38 cellular contexts compared by ENCODE assay signal in the genomic region with DNA sequence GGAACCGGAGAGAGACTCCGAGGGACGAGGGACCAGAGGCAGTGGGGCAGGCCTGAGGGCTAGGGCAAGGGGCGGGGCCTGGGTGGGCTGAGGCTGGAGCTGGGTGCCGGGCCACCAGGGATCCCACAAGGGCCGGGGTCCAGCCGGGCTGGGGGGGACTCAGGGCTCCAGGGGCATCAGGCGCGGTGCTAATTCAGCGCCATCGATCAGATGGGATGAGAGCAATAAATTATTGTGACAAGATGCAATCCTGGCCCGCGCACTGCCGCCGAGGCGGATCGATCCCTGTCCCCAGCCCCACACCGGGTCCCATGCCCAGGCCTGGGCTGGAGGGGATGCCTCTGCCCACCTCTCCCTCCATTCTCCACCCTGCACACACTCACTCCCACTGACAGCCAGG. TPM values are rescaled to one million over a fixed set of nuclear protein-coding genes. Genes with fewer than 3 reads are reported as not detected.
"Had no signal": no experiment of that assay in that cellular context is flagged by ENCODE, and none has a peak within 500 bp of the region (broad histone marks: within the 10 kb centered on the region; RNA-seq: fewer than 3 reads in every experiment).

No MANE protein-coding gene starts in this region.

- DNase-seq: activated CD4-positive, alpha-beta memory T cell treated with anti-CD3 and anti-CD28 coated beads for 36 hours; activated CD4-positive, alpha-beta T cell treated with anti-CD3 and anti-CD28 coated beads, Interleukin-2, amount 10 ng/mL, durations not matched to agents 24 days and 14 days; activated CD4-positive, CD25-positive, alpha-beta regulatory T cell treated with anti-CD3 and anti-CD28 coated beads, Interleukin-2, amount 50 U/mL, for 72 hours; activated CD8-positive, alpha-beta memory T cell treated with anti-CD3 and anti-CD28 coated beads, Interleukin-2, amount 50 U/mL, for 4 hours; activated gamma-delta T cell; activated naive CD4-positive, alpha-beta T cell treated with anti-CD3 and anti-CD28 coated beads, Interleukin-2, amount 10 ng/mL, durations not matched to agents 7 days and 5 days; activated naive CD8-positive, alpha-beta T cell treated with anti-CD3 and anti-CD28 coated beads, Interleukin-2, amount 10 ng/mL, durations not matched to agents 7 days and 5 days; activated T-cell treated with anti-CD3 and anti-CD28 coated beads, Interleukin-2, amount 50 U/mL, for 24 hours; cerebellar nuclear complex; colonic mucosa; effector CD8-positive, alpha-beta T cell; erythroblast; gastrocnemius medialis; head of caudate nucleus; hypothalamus; kidney glomerular epithelial cell; left lung; lower lobe of right lung; mesenchymal stem cell; natural killer cell; sigmoid colon; small intestine; stimulated activated CD4-positive, alpha-beta T cell treated with anti-CD3 and anti-CD28 coated beads, Interleukin-4, amount 100 ng/mL, for 24 hours; T-helper 17 cell; T1000; uterus; WERI-Rb-1 had no signal

- H3K4me3 ChIP-seq: ascending aorta, cardiac muscle cell, colonic mucosa, gastrocnemius medialis, left lung, lower lobe of right lung, sigmoid colon, uterus had no signal

- H3K27me3 Mint-ChIP-seq: activated CD4-positive, alpha-beta memory T cell treated with anti-CD3 and anti-CD28 coated beads for 36 hours had no signal

- H3K4me1 ChIP-seq: ascending aorta, colonic mucosa, gastrocnemius medialis, lower lobe of right lung, uterus had no signal

- H3K9me3 ChIP-seq: ascending aorta, colonic mucosa, gastrocnemius medialis, left lung, lower lobe of right lung, neutrophil, sigmoid colon, uterus had no signal

- H3K36me3 ChIP-seq: ascending aorta, cardiac muscle cell, colonic mucosa, gastrocnemius medialis, left lung, lower lobe of right lung, neutrophil, sigmoid colon, uterus, WERI-Rb-1 had no signal

- H3K9me3 Mint-ChIP-seq: activated CD4-positive, alpha-beta memory T cell treated with anti-CD3 and anti-CD28 coated beads for 36 hours; activated CD4-positive, alpha-beta T cell treated with anti-CD3 and anti-CD28 coated beads, Interleukin-2, amount 10 ng/mL, durations not matched to agents 24 days and 14 days; activated naive CD4-positive, alpha-beta T cell treated with anti-CD3 and anti-CD28 coated beads, Interleukin-2, amount 10 ng/mL, durations not matched to agents 7 days and 5 days; activated naive CD8-positive, alpha-beta T cell treated with anti-CD3 and anti-CD28 coated beads, Interleukin-2, amount 10 ng/mL, durations not matched to agents 7 days and 5 days; activated T-cell treated with anti-CD3 and anti-CD28 coated beads, Interleukin-2, amount 50 U/mL, for 24 hours; brain; natural killer cell; stimulated activated effector memory CD8-positive, alpha-beta T cell treated with anti-CD3 and anti-CD28 coated beads, Interleukin-12 subunit alpha, Interleukin-12 subunit beta, amount 100 ng/mL, for 72 hours; stimulated activated naive CD8-positive, alpha-beta T cell treated with anti-CD3 and anti-CD28 coated beads, Interleukin-15, Interleukin-2, amounts not matched to agents 100 ng/mL and 50 ng/mL, for 24 hours; type B pancreatic cell had no signal

- H3K4me3 Mint-ChIP-seq: activated CD4-positive, alpha-beta memory T cell treated with anti-CD3 and anti-CD28 coated beads for 36 hours; activated naive CD4-positive, alpha-beta T cell treated with anti-CD3 and anti-CD28 coated beads, Interleukin-2, amount 10 ng/mL, durations not matched to agents 7 days and 5 days; activated naive CD8-positive, alpha-beta T cell treated with anti-CD3 and anti-CD28 coated beads, Interleukin-2, amount 10 ng/mL, durations not matched to agents 7 days and 5 days; activated T-cell treated with anti-CD3 and anti-CD28 coated beads, Interleukin-2, amount 50 U/mL, for 24 hours; brain; natural killer cell; stimulated activated effector memory CD8-positive, alpha-beta T cell treated with anti-CD3 and anti-CD28 coated beads, Interleukin-12 subunit alpha, Interleukin-12 subunit beta, amount 100 ng/mL, for 72 hours; stimulated activated naive CD8-positive, alpha-beta T cell treated with anti-CD3 and anti-CD28 coated beads, Interleukin-15, Interleukin-2, amounts not matched to agents 100 ng/mL and 50 ng/mL, for 24 hours; type B pancreatic cell had no signal

- H3K27ac Mint-ChIP-seq: activated CD4-positive, alpha-beta memory T cell treated with anti-CD3 and anti-CD28 coated beads for 36 hours; activated naive CD4-positive, alpha-beta T cell treated with anti-CD3 and anti-CD28 coated beads, Interleukin-2, amount 10 ng/mL, durations not matched to agents 7 days and 5 days; activated naive CD8-positive, alpha-beta T cell treated with anti-CD3 and anti-CD28 coated beads, Interleukin-2, amount 10 ng/mL, durations not matched to agents 7 days and 5 days; brain; natural killer cell; progenitor cell of endocrine pancreas; type B pancreatic cell had no signal

- H3K27ac ChIP-seq: ascending aorta, cardiac muscle cell, colonic mucosa, gastrocnemius medialis, left lung, lower lobe of right lung, neutrophil, sigmoid colon, uterus, WERI-Rb-1 had no signal

- ATAC-seq: gastrocnemius medialis; left lung; lower lobe of right lung; natural killer cell; stimulated activated effector memory CD8-positive, alpha-beta T cell treated with anti-CD3 and anti-CD28 coated beads, Interleukin-12 subunit alpha, Interleukin-12 subunit beta, amount 100 ng/mL, for 72 hours; T-helper 17 cell had no signal

- H3K36me3 Mint-ChIP-seq: activated CD4-positive, alpha-beta memory T cell treated with anti-CD3 and anti-CD28 coated beads for 36 hours; activated naive CD4-positive, alpha-beta T cell treated with anti-CD3 and anti-CD28 coated beads, Interleukin-2, amount 10 ng/mL, durations not matched to agents 7 days and 5 days; activated naive CD8-positive, alpha-beta T cell treated with anti-CD3 and anti-CD28 coated beads, Interleukin-2, amount 10 ng/mL, durations not matched to agents 7 days and 5 days; natural killer cell; stimulated activated effector memory CD8-positive, alpha-beta T cell treated with anti-CD3 and anti-CD28 coated beads, Interleukin-12 subunit alpha, Interleukin-12 subunit beta, amount 100 ng/mL, for 72 hours; type B pancreatic cell had no signal

RNA-seq across cellular contexts. Expression of a gene that starts 5.7 kb away (rescaled TPM):
- total RNA-seq: ascending aorta, dermis microvascular lymphatic vessel endothelial cell, gastrocnemius medialis, renal cortical epithelial cell, sigmoid colon had no signal

RNA-seq across cellular contexts. Expression of a gene that starts 45.5 kb away (rescaled TPM):
- total RNA-seq: ascending aorta, cardiac muscle cell, osteocyte, sigmoid colon had no signal
